14 cellular contexts compared by ENCODE assay signal in genomic region chr6:4935486-4935885, GRCh38.
DNase-seq lines count a peak whose midpoint lies in the region; ATAC-seq and TF ChIP-seq lines count a peak whose summit lies in the region.
"Had no signal": no experiment of that assay in that cellular context is flagged by ENCODE, and none has a peak within 500 bp of the region (broad histone marks: within the 10 kb centered on the region; RNA-seq: fewer than 3 reads in every experiment).

No MANE protein-coding gene starts in this region.

- H3K4me3 Mint-ChIP-seq in GM23338 (no peak overlapping the region), nephron progenitor cell (no peak overlapping the region)
- H3K4me3 Mint-ChIP-seq in activated CD8-positive, alpha-beta T cell treated with anti-CD3 and anti-CD28 coated beads for 36 hours, result no peak overlapping the region
- H3K4me3 Mint-ChIP-seq: dendritic cell treated with granulocyte-macrophage colony-stimulating factor and Interleukin-4, amounts not matched to agents 40 ng/mL and 50 ng/mL, for 4 days had no signal

- 0 out of 2 replicates have a peak overlapping the region, but pooled peaks have one; percentile 64 for H3K27ac ChIP-seq in GM23338 (ENCODE audit: low read depth)
- H3K27ac ChIP-seq in coronary artery, result no peak overlapping the region
- H3K27ac ChIP-seq: 22Rv1, GM23248, SJCRH30, testis had no signal

- POLR2A ChIA-PET in activated CD8-positive, alpha-beta T cell treated with anti-CD3 and anti-CD28 coated beads for 36 hours (lab: Charles Lee), result interaction anchor here (0.9 kb wide), 1 partner anchor 12 kb away, joined by 4 read pairs; no protein-coding TSS in a partner anchor

- H3K4me3 ChIP-seq in GM23338 (no peak overlapping the region), coronary artery (no peak overlapping the region)
- H3K4me3 ChIP-seq: GM23248, SJCRH30, testis had no signal

- peak; percentile 16 for DNase-seq in NCI-H2171 treated with DMSO at 0.1 percent for 48 hours (lab: John Stamatoyannopoulos, UW)
- DNase-seq in NCI-H2171 (lab: John Stamatoyannopoulos, UW), result no peak
- DNase-seq in GM23338 (ENCODE audit: low spot score), result no peak
- peak; percentile 51 for DNase-seq in activated CD8-positive, alpha-beta T cell treated with anti-CD3 and anti-CD28 coated beads for 36 hours
- no peak for DNase-seq in nephron progenitor cell
- DNase-seq in NCI-H1092 (lab: John Stamatoyannopoulos, UW), result no peak
- no peak for DNase-seq in coronary artery (ENCODE audit: low spot score)
- DNase-seq in activated CD4-positive, CD25-positive, alpha-beta regulatory T cell (lab: John Stamatoyannopoulos, UW), result no peak
- DNase-seq: GM23248, NCI-H1105, SJCRH30, testis had no signal

- no peaks in the 10 kb centered on the region for H3K9me2 ChIP-seq in GM23338 (ENCODE audit: insufficient read depth)

- H3K4me1 ChIP-seq in GM23338 (ENCODE audit: insufficient read depth), result peaks cover 23% of the 10 kb centered on the region
- H3K4me1 ChIP-seq: testis had no signal

- peaks cover 65% of the 10 kb centered on the region for H3K79me2 ChIP-seq in GM23338 (replicated peaks; ENCODE audit: insufficient read depth)

- CTCF ChIA-PET in activated CD8-positive, alpha-beta T cell treated with anti-CD3 and anti-CD28 coated beads for 36 hours (lab: Charles Lee), result interaction anchor here (1.4 to 2.5 kb wide), 3 partner anchors 8 to 28 kb away, joined by 6 to 9 read pairs (median 8); no protein-coding TSS in a partner anchor

- H3K27me3 Mint-ChIP-seq in GM23338 (ENCODE audit: insufficient read depth, low read depth, poor library complexity), result peaks cover 9% of the 10 kb centered on the region
- no peaks in the 10 kb centered on the region for H3K27me3 Mint-ChIP-seq in activated CD8-positive, alpha-beta T cell treated with anti-CD3 and anti-CD28 coated beads for 36 hours
- no peaks in the 10 kb centered on the region for H3K27me3 Mint-ChIP-seq in nephron progenitor cell (ENCODE audit: low read depth, poor library complexity)
- H3K27me3 Mint-ChIP-seq: dendritic cell treated with granulocyte-macrophage colony-stimulating factor and Interleukin-4, amounts not matched to agents 40 ng/mL and 50 ng/mL, for 4 days had no signal

- no peaks in the 10 kb centered on the region for H3F3A ChIP-seq in GM23338 (replicated peaks; ENCODE audit: low read depth)

- no peaks in the 10 kb centered on the region for H3K27me3 ChIP-seq in GM23338 (ENCODE audit: insufficient read depth)
- H3K27me3 ChIP-seq: SJCRH30, testis had no signal

- H3K4me2 ChIP-seq in GM23338, result no peak overlapping the region

- no peak overlapping the region for H3K27ac Mint-ChIP-seq in GM23338
- H3K27ac Mint-ChIP-seq in activated CD8-positive, alpha-beta T cell treated with anti-CD3 and anti-CD28 coated beads for 36 hours, result no peak overlapping the region
- H3K27ac Mint-ChIP-seq in nephron progenitor cell, result peak overlapping the region; percentile 33
- H3K27ac Mint-ChIP-seq: dendritic cell treated with granulocyte-macrophage colony-stimulating factor and Interleukin-4, amounts not matched to agents 40 ng/mL and 50 ng/mL, for 4 days had no signal

- H4K20me1 ChIP-seq in GM23338 (replicated peaks; ENCODE audit: insufficient read depth), result peaks cover 34% of the 10 kb centered on the region

- no peaks in the 10 kb centered on the region; the same call in 1 of the 2 replicates for H3K36me3 ChIP-seq in GM23338 (ENCODE audit: insufficient read depth)
- H3K36me3 ChIP-seq: SJCRH30 had no signal

- H3K9me3 Mint-ChIP-seq in GM23338 (no peaks in the 10 kb centered on the region), nephron progenitor cell (no peaks in the 10 kb centered on the region)
- no peaks in the 10 kb centered on the region for H3K9me3 Mint-ChIP-seq in activated CD8-positive, alpha-beta T cell treated with anti-CD3 and anti-CD28 coated beads for 36 hours
- H3K9me3 Mint-ChIP-seq: dendritic cell treated with granulocyte-macrophage colony-stimulating factor and Interleukin-4, amounts not matched to agents 40 ng/mL and 50 ng/mL, for 4 days had no signal

- TF ChIP-seq CTCF in GM23338 (conservative IDR thresholded peaks at IDR 0.05; ENCODE audit: low read depth in 2 of 2), result no peak
- TF ChIP-seq CTCF in activated CD8-positive, alpha-beta T cell treated with anti-CD3 and anti-CD28 coated beads for 36 hours (IDR thresholded peaks at IDR 0.05), result no peak
- no peak for TF ChIP-seq CTCF in nephron progenitor cell (IDR thresholded peaks at IDR 0.05)
- no peak for TF ChIP-seq CTCF in coronary artery (IDR thresholded peaks at IDR 0.05)

- intact Hi-C loops in activated CD8-positive, alpha-beta T cell treated with anti-CD3 and anti-CD28 coated beads for 36 hours (cut with micrococcal nuclease), result no loop called here

- H3K36me3 Mint-ChIP-seq in GM23338 (ENCODE audit: low read depth) (peaks cover 15% of the 10 kb centered on the region), nephron progenitor cell (ENCODE audit: low read depth) (peaks cover 27% of the 10 kb centered on the region)
- peaks cover 18% of the 10 kb centered on the region for H3K36me3 Mint-ChIP-seq in activated CD8-positive, alpha-beta T cell treated with anti-CD3 and anti-CD28 coated beads for 36 hours (ENCODE audit: low read depth)

- ATAC-seq in GM23338, result no peak
- ATAC-seq in activated CD8-positive, alpha-beta T cell treated with anti-CD3 and anti-CD28 coated beads for 36 hours, result peak; percentile 62

- H2AFZ ChIP-seq in GM23338, result no peak overlapping the region
- H2AFZ ChIP-seq: GM23248 had no signal

- H3K4me1 Mint-ChIP-seq in GM23338 (peaks cover 44% of the 10 kb centered on the region), nephron progenitor cell (peaks cover 67% of the 10 kb centered on the region)
- H3K4me1 Mint-ChIP-seq in activated CD8-positive, alpha-beta T cell treated with anti-CD3 and anti-CD28 coated beads for 36 hours (ENCODE audit: low read depth), result peaks cover 60% of the 10 kb centered on the region

TF ChIP-seq in GM23338, 12 proteins besides CTCF, POLR2A, EP300 and RAD21 (continues in another document):
- TF ChIP-seq ZNF331 (CRISPR knock-in tag; IDR thresholded peaks at IDR 0.05; ENCODE audit: low read depth) (no peak), EZH2phosphoT487 (IDR thresholded peaks at IDR 0.05; ENCODE audit: unreplicated experiment) (no peak), CREB1 (CRISPR knock-in tag; IDR thresholded peaks at IDR 0.05; ENCODE audit: low read depth) (no peak), JUNB (IDR thresholded peaks at IDR 0.05; ENCODE audit: unreplicated experiment) (no peak), ZNF462 (CRISPR knock-in tag; IDR thresholded peaks at IDR 0.05) (no peak), EZH2 (IDR thresholded peaks at IDR 0.05; ENCODE audit: low read depth, unreplicated experiment) (no peak), ZNF114 (CRISPR knock-in tag; IDR thresholded peaks at IDR 0.05) (no peak)

Comparison
In these comparisons a context has a peak if more than half of its experiments do, and no peak if none do; other contexts are left out.
1. DNase-seq: peak in NCI-H2171 treated with DMSO at 0.1 percent for 48 hours (single experiment) and activated CD8-positive, alpha-beta T cell treated with anti-CD3 and anti-CD28 coated beads for 36 hours (single experiment); none in NCI-H2171 (single experiment), GM23338 (single experiment), nephron progenitor cell (single experiment), NCI-H1092 (single experiment), coronary artery (single experiment) and activated CD4-positive, CD25-positive, alpha-beta regulatory T cell (0 of 4).